30 cellular contexts compared by ENCODE assay signal in genomic region chr5:104139840-104140239, GRCh38.
"Had no signal": no experiment of that assay in that cellular context is flagged by ENCODE, and none has a peak within 500 bp of the region (broad histone marks: within the 10 kb centered on the region; RNA-seq: fewer than 3 reads in every experiment).

No MANE protein-coding gene starts in this region.

- H3K27me3 Mint-ChIP-seq: activated CD4-positive, alpha-beta memory T cell treated with anti-CD3 and anti-CD28 coated beads, Interleukin-2, amount 10 ng/mL, durations not matched to agents 7 days and 5 days; activated CD8-positive, alpha-beta memory T cell treated with anti-CD3 and anti-CD28 coated beads, Interleukin-2, amount 10 ng/mL, durations not matched to agents 7 days and 5 days; activated naive CD4-positive, alpha-beta T cell treated with anti-CD3 and anti-CD28 coated beads, Interleukin-2, amount 50 U/mL, for 24 hours; activated naive CD8-positive, alpha-beta T cell treated with anti-CD3 and anti-CD28 coated beads, Interleukin-2, amount 10 ng/mL, durations not matched to agents 7 days and 5 days had no signal

- H3K27ac ChIP-seq: ascending aorta, cardiac muscle cell, SJCRH30, SK-N-MC, WERI-Rb-1 had no signal

- H3K27ac Mint-ChIP-seq: activated CD4-positive, alpha-beta memory T cell treated with anti-CD3 and anti-CD28 coated beads, Interleukin-2, amount 10 ng/mL, durations not matched to agents 7 days and 5 days; activated CD8-positive, alpha-beta memory T cell treated with anti-CD3 and anti-CD28 coated beads, Interleukin-2, amount 10 ng/mL, durations not matched to agents 7 days and 5 days; activated naive CD4-positive, alpha-beta T cell treated with anti-CD3 and anti-CD28 coated beads, Interleukin-2, amount 50 U/mL, for 24 hours; activated naive CD8-positive, alpha-beta T cell treated with anti-CD3 and anti-CD28 coated beads, Interleukin-2, amount 10 ng/mL, durations not matched to agents 7 days and 5 days; activated T-cell treated with anti-CD3 and anti-CD28 coated beads, Interleukin-2, amount 50 U/mL, for 72 hours; activated T-helper 2 cell treated with anti-CD3 and anti-CD28 coated beads, Interferon-gamma antibody, Interleukin-2, Interleukin-4, amounts not matched to agents 10 μg/mL and 5 μg/mL and 100 μg/mL, durations not matched to agents 14 hours and 24 hours and 36 hours had no signal

- H3K4me3 Mint-ChIP-seq: activated CD4-positive, alpha-beta memory T cell treated with anti-CD3 and anti-CD28 coated beads, Interleukin-2, amount 10 ng/mL, durations not matched to agents 7 days and 5 days; activated CD8-positive, alpha-beta memory T cell treated with anti-CD3 and anti-CD28 coated beads, Interleukin-2, amount 10 ng/mL, durations not matched to agents 7 days and 5 days; activated naive CD4-positive, alpha-beta T cell treated with anti-CD3 and anti-CD28 coated beads, Interleukin-2, amount 50 U/mL, for 24 hours; activated naive CD8-positive, alpha-beta T cell treated with anti-CD3 and anti-CD28 coated beads, Interleukin-2, amount 10 ng/mL, durations not matched to agents 7 days and 5 days; activated T-cell treated with anti-CD3 and anti-CD28 coated beads, Interleukin-2, amount 50 U/mL, for 72 hours had no signal

- H3K4me1 Mint-ChIP-seq: activated CD4-positive, alpha-beta memory T cell treated with anti-CD3 and anti-CD28 coated beads, Interleukin-2, amount 10 ng/mL, durations not matched to agents 7 days and 5 days; activated CD8-positive, alpha-beta memory T cell treated with anti-CD3 and anti-CD28 coated beads, Interleukin-2, amount 10 ng/mL, durations not matched to agents 7 days and 5 days; activated naive CD4-positive, alpha-beta T cell treated with anti-CD3 and anti-CD28 coated beads, Interleukin-2, amount 50 U/mL, for 24 hours; activated naive CD8-positive, alpha-beta T cell treated with anti-CD3 and anti-CD28 coated beads, Interleukin-2, amount 10 ng/mL, durations not matched to agents 7 days and 5 days had no signal

- DNase-seq: activated CD4-positive, alpha-beta memory T cell treated with anti-CD3 and anti-CD28 coated beads, Interleukin-2, amount 10 ng/mL, durations not matched to agents 7 days and 5 days; activated CD4-positive, alpha-beta T cell treated with anti-CD3 and anti-CD28 coated beads for 1 hour; activated CD4-positive, alpha-beta T cell treated with anti-CD3 and anti-CD28 coated beads for 48 hours; activated CD4-positive, CD25-positive, alpha-beta regulatory T cell; activated CD8-positive, alpha-beta memory T cell treated with anti-CD3 and anti-CD28 coated beads for 24 hours; activated CD8-positive, alpha-beta memory T cell treated with anti-CD3 and anti-CD28 coated beads, Interleukin-2, amount 10 ng/mL, durations not matched to agents 7 days and 5 days; activated CD8-positive, alpha-beta memory T cell treated with anti-CD3 and anti-CD28 coated beads, Interleukin-2, amount 50 U/mL, for 48 hours; activated gamma-delta T cell; activated naive CD4-positive, alpha-beta T cell treated with Interleukin-2 at 50 U/mL for 16 hours; activated naive CD8-positive, alpha-beta T cell treated with anti-CD3 and anti-CD28 coated beads, Interleukin-2, amount 10 ng/mL, durations not matched to agents 7 days and 5 days; activated T-cell treated with anti-CD3 and anti-CD28 coated beads, Interleukin-2, amount 50 U/mL, for 72 hours; amygdala; Kasumi-1; MG63; MV-4-11; NCI-H1092; NCI-H1436 treated with DMSO at 0.1 percent for 48 hours; NCI-H1694 treated with DMSO at 0.1 percent for 48 hours; NCI-H2029; NCI-H345; NCI-H524 treated with DMSO at 0.1 percent for 48 hours; SHP77; SJCRH30; T1000; WERI-Rb-1 had no signal

- H3K36me3 Mint-ChIP-seq: activated CD8-positive, alpha-beta memory T cell treated with anti-CD3 and anti-CD28 coated beads, Interleukin-2, amount 10 ng/mL, durations not matched to agents 7 days and 5 days; activated naive CD4-positive, alpha-beta T cell treated with anti-CD3 and anti-CD28 coated beads, Interleukin-2, amount 50 U/mL, for 24 hours; activated naive CD8-positive, alpha-beta T cell treated with anti-CD3 and anti-CD28 coated beads, Interleukin-2, amount 10 ng/mL, durations not matched to agents 7 days and 5 days had no signal

- H3K9me3 Mint-ChIP-seq: activated naive CD4-positive, alpha-beta T cell treated with anti-CD3 and anti-CD28 coated beads, Interleukin-2, amount 50 U/mL, for 24 hours had no signal
